ENCODE assay signal across 9 cellular contexts in the genomic region with DNA sequence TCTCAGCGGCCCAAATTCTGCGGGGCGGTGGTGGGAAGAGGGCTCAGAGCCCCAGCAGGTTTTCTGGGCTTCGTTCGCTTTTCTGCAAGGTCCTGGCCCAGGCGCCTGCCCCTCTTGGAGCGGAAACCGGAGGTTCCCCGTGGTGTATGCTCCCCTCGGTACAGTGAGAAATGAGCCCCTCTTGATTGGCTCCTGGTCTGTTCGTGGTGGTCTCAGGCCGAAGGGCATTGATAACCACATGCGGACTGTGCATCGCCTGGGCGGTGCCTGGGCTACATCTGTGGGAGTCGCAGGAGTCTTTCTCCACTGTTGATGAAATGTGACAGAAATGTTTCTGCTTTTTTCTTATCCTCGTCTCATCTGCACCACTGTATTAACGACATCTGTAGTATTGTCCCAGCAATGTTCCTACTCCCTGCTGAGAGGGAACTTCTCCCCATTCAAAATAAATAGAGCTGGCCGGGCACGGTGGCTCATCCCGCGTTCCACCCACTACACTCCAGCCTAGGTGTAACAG. TPM values are rescaled to one million over a fixed set of nuclear protein-coding genes. Genes with fewer than 3 reads are reported as not detected.
DNase-seq lines count a peak whose midpoint lies in the region; ATAC-seq and TF ChIP-seq lines count a peak whose summit lies in the region.
"Had no signal": no experiment of that assay in that cellular context is flagged by ENCODE, and none has a peak within 500 bp of the region (broad histone marks: within the 10 kb centered on the region; RNA-seq: fewer than 3 reads in every experiment).

No MANE protein-coding gene starts in this region.

- no peaks in the 10 kb centered on the region for H3K27me3 ChIP-seq in CD4-positive, alpha-beta T cell (ENCODE audit: control insufficient read depth, insufficient read depth, low read length)
- H3K27me3 ChIP-seq in adrenal gland (no peaks in the 10 kb centered on the region), left lung (no peaks in the 10 kb centered on the region), tibial nerve (no peaks in the 10 kb centered on the region)

- CTCF ChIA-PET in CD4-positive, alpha-beta T cell (lab: Charles Lee): interaction anchor here (0.9 to 2.0 kb wide), 11 partner anchors 8 to 359 kb away, joined by 3 to 20 read pairs (median 5); a partner anchor contains a TSS

- TF ChIP-seq EP300 in tibial nerve (IDR thresholded peaks at IDR 0.05): no peak

- peak overlapping the region; percentile 89 for H3K27ac Mint-ChIP-seq in CD4-positive, alpha-beta T cell

- TF ChIP-seq POLR2A in adrenal gland (IDR thresholded peaks at IDR 0.05) (no peak), tibial nerve (IDR thresholded peaks at IDR 0.05) (no peak)

- no peak for ATAC-seq in CD4-positive, alpha-beta T cell (ENCODE audit: poor library complexity)
- ATAC-seq in HG03135 (IDR thresholded peaks at IDR 0.05; ENCODE audit: unreplicated experiment): peak; percentile 5
- ATAC-seq in left lung: no peak
- ATAC-seq in HG02973 (IDR thresholded peaks at IDR 0.05; ENCODE audit: unreplicated experiment): no peak

- H3K4me1 ChIP-seq in adrenal gland (replicated peaks in 1 of 2) (peaks cover 24 to 35% of the 10 kb centered on the region in 2 donors), left lung (peaks cover 17 to 45% of the 10 kb centered on the region in 2 donors), tibial nerve (peaks cover 0 to 42% (median 18%) of the 10 kb centered on the region in 4 donors)

- no peaks in the 10 kb centered on the region for H3K9me3 ChIP-seq in CD4-positive, alpha-beta T cell (ENCODE audit: control insufficient read depth, low read length)
- H3K9me3 ChIP-seq in adrenal gland (replicated peaks in 1 of 3) (no peaks in the 10 kb centered on the region), left lung (no peaks in the 10 kb centered on the region), tibial nerve (no peaks in the 10 kb centered on the region)

- peaks cover 32% of the 10 kb centered on the region for H3K4me1 Mint-ChIP-seq in CD4-positive, alpha-beta T cell (ENCODE audit: low read depth)

- no peaks in the 10 kb centered on the region for H3K27me3 Mint-ChIP-seq in CD4-positive, alpha-beta T cell

- POLR2A ChIA-PET in CD4-positive, alpha-beta T cell (lab: Charles Lee): interaction anchor here (0.8 to 4.2 kb wide), 21 partner anchors 8 to 335 kb away, joined by 3 to 89 read pairs (median 8); a partner anchor contains a TSS

- no peak for TF ChIP-seq CTCF in CD4-positive, alpha-beta T cell (IDR thresholded peaks at IDR 0.05)
- TF ChIP-seq CTCF in adrenal gland (IDR thresholded peaks at IDR 0.05) (no peak), left lung (IDR thresholded peaks at IDR 0.05) (no peak), tibial nerve (IDR thresholded peaks at IDR 0.05) (no peak)

- intact Hi-C loops in CD4-positive, alpha-beta T cell (cut with DNase I, micrococcal nuclease): loop anchor here (1.0 to 5.0 kb wide), 4 partner anchors 17 to 605 kb away; a partner anchor contains a TSS
- intact Hi-C loops in adrenal gland (cut with DNase I) (no loop called here), left lung (cut with DNase I) (no loop called here)

- peak overlapping the region; percentile 88 for H3K4me3 Mint-ChIP-seq in CD4-positive, alpha-beta T cell

- no peak for DNase-seq in CD4-positive, alpha-beta T cell
- DNase-seq in adrenal gland (peak in 2 of 7 donors; percentile 37 to 48), left lung (no peak), tibial nerve (ENCODE audit: low spot score in 2 of 2) (no peak), HCEC 1CT (no peak)
- no peak for DNase-seq in activated CD4-positive, alpha-beta T cell treated with anti-CD3 and anti-CD28 coated beads for 48 hours

- peak overlapping the region; percentile 90 for H3K27ac ChIP-seq in CD4-positive, alpha-beta T cell (ENCODE audit: low read depth, low read length)
- H3K27ac ChIP-seq in adrenal gland (peak overlapping the region in 4 of 5 donors; percentile 63 to 95 (median 94)), left lung (peak overlapping the region; percentile 72 to 95), tibial nerve (peak overlapping the region; percentile 81 to 97 (median 94))

- no peaks in the 10 kb centered on the region for H3K9me3 Mint-ChIP-seq in CD4-positive, alpha-beta T cell

- H3K4me3 ChIP-seq in adrenal gland (peak overlapping the region in 3 of 4 donors; percentile 49 to 74 (median 65)), left lung (peak overlapping the region; percentile 75), tibial nerve (peak overlapping the region; percentile 81 to 96 (median 88))

- H3K36me3 ChIP-seq in adrenal gland (replicated peaks in 1 of 2) (peaks cover 0 to 7% of the 10 kb centered on the region in 2 donors), left lung (peaks cover 0 to 25% of the 10 kb centered on the region in 2 donors), tibial nerve (peaks cover 0 to 54% (median 3%) of the 10 kb centered on the region in 3 donors)

- peaks cover 53% of the 10 kb centered on the region for H3K36me3 Mint-ChIP-seq in CD4-positive, alpha-beta T cell (ENCODE audit: low read depth)

- WGBS in adrenal gland, 4 donors: 8 to 19% (median 14%) methylated on average over 17 to 22 of the region's 22 CpGs
- 9 to 14% methylated on average over 14 to 22 of the region's 22 CpGs for WGBS in tibial nerve, 2 donors

RNA-seq across cellular contexts. Expression of a gene that starts 0.7 kb away (rescaled TPM):
- total RNA-seq in CD4-positive, alpha-beta T cell: 10 to 100 TPM; 60.9 to 66.9 TPM
- 100 to 1,000 TPM in 1 of 8 donors, 10 to 100 TPM in 7; 44.5 to 102 (median 67.9) TPM for total RNA-seq in adrenal gland
- 100 to 1,000 TPM in 1 of 3 donors, 10 to 100 TPM in 2; 44.4 to 138 (median 87.6) TPM for polyA plus RNA-seq in adrenal gland
- total RNA-seq in left lung: 10 to 100 TPM; 51.5 to 54.9 TPM
- total RNA-seq in tibial nerve: 10 to 100 TPM; 47.3 to 58.1 (median 52.1) TPM

RNA-seq across cellular contexts. Expression of a gene that starts 10.2 kb away (rescaled TPM):
- 1 to 10 TPM; 6.5 to 6.8 TPM for total RNA-seq in CD4-positive, alpha-beta T cell
- total RNA-seq in adrenal gland (10 to 100 TPM; 11.8 to 68.7 (median 15.1) TPM), left lung (10 to 100 TPM; 28.1 to 43.1 TPM), tibial nerve (10 to 100 TPM in 2 of 4 donors, 1 to 10 TPM in 2; 8.1 to 20.7 (median 12.3) TPM)
- 10 to 100 TPM in 2 of 3 donors, 1 to 10 TPM in 1; 3.6 to 61.1 (median 15.9) TPM for polyA plus RNA-seq in adrenal gland

RNA-seq across cellular contexts. Expression of a gene that starts 17.1 kb away (rescaled TPM):
- total RNA-seq in CD4-positive, alpha-beta T cell: under 1 TPM; 0.17 to 0.19 TPM
- total RNA-seq in adrenal gland: 1 to 10 TPM in 1 of 8 donors, under 1 TPM in 7; 0.24 to 1.5 (median 0.69) TPM
- polyA plus RNA-seq in adrenal gland: under 1 TPM; 0.07 to 0.56 (median 0.17) TPM
- 1 to 10 TPM; 2.7 to 4.6 TPM for total RNA-seq in left lung
- under 1 TPM in 2 of 4 donors, not detected in 2; 0.22 to 0.90 TPM for total RNA-seq in tibial nerve

RNA-seq across cellular contexts. Expression of a gene that starts 27.1 kb away (rescaled TPM):
- 100 to 1,000 TPM; 344 to 349 TPM for total RNA-seq in CD4-positive, alpha-beta T cell
- total RNA-seq in adrenal gland: 100 to 1,000 TPM; 206 to 387 (median 237) TPM
- 1,000 to 10,000 TPM in 2 of 3 donors, 10 to 100 TPM in 1; 52.6 to 1,938 (median 1,109) TPM for polyA plus RNA-seq in adrenal gland
- total RNA-seq in left lung: 100 to 1,000 TPM; 144 to 165 TPM
- 100 to 1,000 TPM in 3 of 4 donors, 10 to 100 TPM in 1; 74.7 to 272 (median 145) TPM for total RNA-seq in tibial nerve

RNA-seq across cellular contexts. Expression of a gene that starts 33.6 kb away (rescaled TPM):
- not detected for total RNA-seq in CD4-positive, alpha-beta T cell
- total RNA-seq in adrenal gland: under 1 TPM in 3 of 8 donors, not detected in 5; 0.28 to 0.53 (median 0.28) TPM
- polyA plus RNA-seq in adrenal gland: 1 to 10 TPM in 2 of 3 donors, not detected in 1; 1.6 to 1.7 TPM
- under 1 TPM; 0.71 to 0.87 TPM for total RNA-seq in left lung
- 10 to 100 TPM in 3 of 4 donors, 1 to 10 TPM in 1; 7.0 to 21.0 (median 18.1) TPM for total RNA-seq in tibial nerve
- total RNA-seq: HT1080 had no signal

Comparison
In these comparisons a context has a peak if more than half of its experiments do, and no peak if none do; other contexts are left out.
1. intact Hi-C loops: an anchor here in CD4-positive, alpha-beta T cell (1.0 to 5.0 kb wide); none called in adrenal gland and left lung.